8 cellular contexts compared by ENCODE assay signal in the genomic region with DNA sequence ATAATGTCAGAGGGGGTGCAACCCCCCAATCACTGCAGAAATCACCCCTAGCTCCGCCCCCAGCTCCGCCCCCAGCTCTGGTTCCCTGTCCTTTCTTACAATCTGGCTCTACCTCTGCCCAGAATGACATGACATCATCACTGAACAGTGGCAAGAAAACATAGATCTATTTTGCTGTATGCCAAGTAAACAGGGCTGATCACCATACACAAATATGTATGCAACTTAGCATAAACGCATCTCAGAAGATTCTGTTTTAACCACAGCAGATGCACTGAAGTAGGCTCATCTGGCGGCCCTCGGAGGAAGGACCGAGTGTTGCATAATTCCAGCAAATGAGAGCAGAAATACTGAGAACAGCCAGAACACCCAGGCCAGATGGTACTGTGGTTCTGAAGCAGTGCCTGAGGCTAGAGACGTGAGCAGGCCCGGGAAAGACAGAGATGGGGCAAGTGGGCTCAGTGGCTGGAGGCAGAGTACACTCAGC.
DNase-seq lines count a peak whose midpoint lies in the region; ATAC-seq and TF ChIP-seq lines count a peak whose summit lies in the region.

No MANE protein-coding gene starts in this region.

- CTCF ChIA-PET in CD4-positive, alpha-beta T cell (lab: Charles Lee): no interaction called here

- H3K27ac ChIP-seq in CD4-positive, alpha-beta T cell (ENCODE audit: low read depth, low read length): no peak overlapping the region
- H3K27ac ChIP-seq in stomach: peak overlapping the region in 3 of 5 donors; percentile 47 to 69 (median 61)

- in situ Hi-C loops in KBM-7 (cut with MboI; ENCODE audit: low pct_unique_long_range_greater_than_20kb, low sequenced_read_pairs): no loop called here

- POLR2A ChIA-PET in CD4-positive, alpha-beta T cell (lab: Charles Lee): no interaction called here

- no peak for TF ChIP-seq CTCF in CD4-positive, alpha-beta T cell (IDR thresholded peaks at IDR 0.05)
- TF ChIP-seq CTCF in stomach (IDR thresholded peaks at IDR 0.05): no peak

- H3K36me3 Mint-ChIP-seq in CD4-positive, alpha-beta T cell (ENCODE audit: low read depth): peaks cover 76% of the 10 kb centered on the region

- peak overlapping the region; percentile 62 for H3K4me3 Mint-ChIP-seq in CD4-positive, alpha-beta T cell

- H3K4me1 ChIP-seq in stomach: peaks cover 21 to 75% (median 39%) of the 10 kb centered on the region in 4 donors

- peaks cover 91% of the 10 kb centered on the region for H3K4me1 Mint-ChIP-seq in CD4-positive, alpha-beta T cell (ENCODE audit: low read depth)

- DNase-seq in CD4-positive, alpha-beta T cell: peak in 5 of 10 experiments; percentile 18 to 52 (median 38)
- DNase-seq in KBM-7 (peak; percentile 40), left cardiac atrium (peak; percentile 50), stomach (no peak), HUDEP-2 (lab: John Stamatoyannopoulos, UW; ENCODE audit: unreplicated experiment in 76 of 76) (no peak), COR-L47 (lab: John Stamatoyannopoulos, UW) (no peak)
- DNase-seq in activated T-cell treated with anti-CD3 and anti-CD28 coated beads, Interleukin-2, amount 50 U/mL, for 48 hours: peak; percentile 55 to 62

- peak; percentile 50 for ATAC-seq in CD4-positive, alpha-beta T cell (ENCODE audit: poor library complexity)
- ATAC-seq in left cardiac atrium (peak; percentile 69 to 71), GM21825 (IDR thresholded peaks at IDR 0.05; ENCODE audit: unreplicated experiment) (no peak)

- no peaks in the 10 kb centered on the region for H3K9me3 ChIP-seq in CD4-positive, alpha-beta T cell (ENCODE audit: control insufficient read depth, low read length)
- H3K9me3 ChIP-seq in stomach: no peaks in the 10 kb centered on the region

- H3K27ac Mint-ChIP-seq in CD4-positive, alpha-beta T cell: peak overlapping the region; percentile 79

- no peak for TF ChIP-seq EP300 in stomach (IDR thresholded peaks at IDR 0.05)

- no peaks in the 10 kb centered on the region for H3K27me3 Mint-ChIP-seq in CD4-positive, alpha-beta T cell

- peaks cover 0 to 16% (median 6%) of the 10 kb centered on the region in 4 donors for H3K36me3 ChIP-seq in stomach

- intact Hi-C loops in CD4-positive, alpha-beta T cell (cut with DNase I, micrococcal nuclease): no loop called here
- intact Hi-C loops in left cardiac atrium (cut with DNase I) (no loop called here), stomach (cut with DNase I; ENCODE audit: low total_unique reads) (no loop called here)

- TF ChIP-seq POLR2A in stomach (IDR thresholded peaks at IDR 0.05): no peak

- H3K27me3 ChIP-seq in CD4-positive, alpha-beta T cell (ENCODE audit: control insufficient read depth, insufficient read depth, low read length): no peaks in the 10 kb centered on the region
- H3K27me3 ChIP-seq in stomach: no peaks in the 10 kb centered on the region

- WGBS in stomach, 5 donors: 52 to 78% (median 72%) methylated on average over 8 of the region's 8 CpGs

- H3K4me3 ChIP-seq in stomach: no peak overlapping the region

- H3K9me3 Mint-ChIP-seq in CD4-positive, alpha-beta T cell: no peaks in the 10 kb centered on the region

Comparison
In these comparisons a context has a peak if more than half of its experiments do, and no peak if none do; other contexts are left out.
1. DNase-seq: peak in KBM-7 (single experiment), activated T-cell treated with anti-CD3 and anti-CD28 coated beads, Interleukin-2, amount 50 U/mL, for 48 hours (2 of 2) and left cardiac atrium (single experiment); none in stomach (single experiment), HUDEP-2 (0 of 76) and COR-L47 (single experiment).